ENCODE assay signal across 8 cellular contexts in the genomic region with DNA sequence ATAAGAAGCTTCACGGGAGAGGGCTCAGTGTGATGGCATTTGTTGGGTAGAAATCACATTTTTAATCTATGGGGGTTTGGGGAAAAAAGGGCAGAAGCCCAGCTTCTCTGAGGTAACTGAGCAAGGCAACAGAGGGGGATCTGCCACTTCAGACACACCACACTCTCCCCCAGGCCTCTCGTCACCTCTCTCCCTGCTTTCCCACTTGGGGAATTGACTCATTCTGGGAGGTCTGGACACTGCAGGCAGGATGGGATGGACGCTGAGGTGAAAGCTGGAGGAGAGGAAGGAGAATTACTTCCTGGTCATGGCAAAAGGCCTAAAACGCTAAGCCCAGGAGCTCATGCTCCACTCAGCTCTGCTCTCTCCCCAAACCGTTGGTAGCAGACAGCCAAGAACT. TPM values are rescaled to one million over a fixed set of nuclear protein-coding genes. Genes with fewer than 3 reads are reported as not detected.
DNase-seq lines count a peak whose midpoint lies in the region; ATAC-seq and TF ChIP-seq lines count a peak whose summit lies in the region.

No MANE protein-coding gene starts in this region.

- H3K4me3 Mint-ChIP-seq in CD4-positive, alpha-beta T cell = no peak overlapping the region
- H3K4me3 Mint-ChIP-seq in nephron = no peak overlapping the region

- CTCF ChIA-PET in CD4-positive, alpha-beta T cell (lab: Charles Lee) = no interaction called here

- POLR2A ChIA-PET in CD4-positive, alpha-beta T cell (lab: Charles Lee) = interaction anchor here (0.8 to 1.6 kb wide), 4 partner anchors 9 to 82 kb away, joined by 3 to 5 read pairs (median 4); no protein-coding TSS in a partner anchor

- H3K4me1 Mint-ChIP-seq in CD4-positive, alpha-beta T cell (ENCODE audit: low read depth) = peaks cover 31% of the 10 kb centered on the region
- H3K4me1 Mint-ChIP-seq in nephron = peaks cover 29% of the 10 kb centered on the region

- H3K9me2 ChIP-seq in OCI-LY1 (ENCODE audit: low read depth, low read length) = no peaks in the 10 kb centered on the region

- H3K9me3 Mint-ChIP-seq in CD4-positive, alpha-beta T cell = no peaks in the 10 kb centered on the region
- H3K9me3 Mint-ChIP-seq in nephron = no peaks in the 10 kb centered on the region

- H2AFZ ChIP-seq in OCI-LY1 (ENCODE audit: low read length) = peak overlapping the region; percentile 22; the same call in 1 of the 2 replicates

- DNase-seq in CD4-positive, alpha-beta T cell = no peak
- DNase-seq in dermis blood vessel endothelial cell = peak; percentile 66
- no peak for DNase-seq in NCI-H2171 treated with DMSO at 0.1 percent for 48 hours (lab: John Stamatoyannopoulos, UW)
- DNase-seq in activated gamma-delta T cell treated with Interleukin-2 at 50 U/mL for 16 hours = no peak
- DNase-seq in T-helper 9 cell = no peak

- no peak overlapping the region for H3K27ac ChIP-seq in CD4-positive, alpha-beta T cell (ENCODE audit: low read depth, low read length)
- H3K27ac ChIP-seq in OCI-LY1 (ENCODE audit: low read depth, low read length, poor library complexity, severe bottlenecking) = peak overlapping the region; percentile 58

- H3K79me2 ChIP-seq in OCI-LY1 (ENCODE audit: insufficient read depth, low read length) = no peaks in the 10 kb centered on the region

- peaks cover 41% of the 10 kb centered on the region for H3K4me1 ChIP-seq in OCI-LY1 (ENCODE audit: insufficient read depth, low read length, severe bottlenecking)

- peak overlapping the region; percentile 30; the same call in 1 of the 2 replicates for H3K4me2 ChIP-seq in OCI-LY1 (ENCODE audit: low read length)

- H3K27ac Mint-ChIP-seq in CD4-positive, alpha-beta T cell = peak overlapping the region; percentile 48
- peak overlapping the region; percentile 21 to 48 (median 45) for H3K27ac Mint-ChIP-seq in nephron

- H3K36me3 Mint-ChIP-seq in CD4-positive, alpha-beta T cell (ENCODE audit: low read depth) = no peaks in the 10 kb centered on the region
- H3K36me3 Mint-ChIP-seq in nephron (ENCODE audit: low read depth) = peaks cover 10% of the 10 kb centered on the region

- peak overlapping the region; percentile 35; the same call in 1 of the 2 replicates for H3K9ac ChIP-seq in OCI-LY1 (ENCODE audit: low read length)

- intact Hi-C loops in CD4-positive, alpha-beta T cell (cut with DNase I, micrococcal nuclease) = loop anchor here in 1 of 2 experiments (2.0 to 5.0 kb wide), 3 partner anchors 50 to 410 kb away; no protein-coding TSS in a partner anchor

- no peaks in the 10 kb centered on the region for H3K9me3 ChIP-seq in CD4-positive, alpha-beta T cell (ENCODE audit: control insufficient read depth, low read length)
- H3K9me3 ChIP-seq in OCI-LY1 (ENCODE audit: low read length) = no peaks in the 10 kb centered on the region

- H3K4me3 ChIP-seq in OCI-LY1 (ENCODE audit: low read depth, low read length, poor library complexity, severe bottlenecking) = no peak overlapping the region

- TF ChIP-seq CTCF in CD4-positive, alpha-beta T cell (IDR thresholded peaks at IDR 0.05) = no peak
- no peak for TF ChIP-seq CTCF in OCI-LY1 (IDR thresholded peaks at IDR 0.05; ENCODE audit: low read length)
- TF ChIP-seq CTCF in nephron (IDR thresholded peaks at IDR 0.05; ENCODE audit: unreplicated experiment in 3 of 3) = no peak

- no peaks in the 10 kb centered on the region for H3F3A ChIP-seq in OCI-LY1 (ENCODE audit: insufficient read depth, low read length)

- ATAC-seq in CD4-positive, alpha-beta T cell (ENCODE audit: poor library complexity) = no peak
- ATAC-seq in HG03457 (IDR thresholded peaks at IDR 0.05; ENCODE audit: unreplicated experiment) = no peak

- H3K36me3 ChIP-seq in OCI-LY1 (ENCODE audit: insufficient read depth, low read length) = no peaks in the 10 kb centered on the region

- H4K20me1 ChIP-seq in OCI-LY1 (ENCODE audit: insufficient read depth, low read length) = no peaks in the 10 kb centered on the region

- no peaks in the 10 kb centered on the region for H3K27me3 ChIP-seq in CD4-positive, alpha-beta T cell (ENCODE audit: control insufficient read depth, insufficient read depth, low read length)
- no peaks in the 10 kb centered on the region; the same call in 1 of the 2 replicates for H3K27me3 ChIP-seq in OCI-LY1 (ENCODE audit: insufficient read depth, low read length)

- H3K27me3 Mint-ChIP-seq in CD4-positive, alpha-beta T cell = no peaks in the 10 kb centered on the region
- H3K27me3 Mint-ChIP-seq in nephron (ENCODE audit: low read depth) = peaks cover 8% of the 10 kb centered on the region

RNA-seq across cellular contexts. Expression of a gene that starts 33.2 kb away (rescaled TPM):
- total RNA-seq in CD4-positive, alpha-beta T cell = under 1 TPM; 0.53 to 0.93 TPM
- 26.7 and 44.2 TPM in 2 replicates for total RNA-seq in dermis blood vessel endothelial cell

Comparison
In these comparisons a context has a peak if more than half of its experiments do, and no peak if none do; other contexts are left out.
1. RNA of a gene that starts 33.2 kb away (total RNA-seq): 26.7 to 44.2 TPM in dermis blood vessel endothelial cell; 0.53 to 0.93 TPM in CD4-positive, alpha-beta T cell; every median in the first group is over 10 times any median in the second.